ENCODE assay signal across 1 cellular context in the genomic region with DNA sequence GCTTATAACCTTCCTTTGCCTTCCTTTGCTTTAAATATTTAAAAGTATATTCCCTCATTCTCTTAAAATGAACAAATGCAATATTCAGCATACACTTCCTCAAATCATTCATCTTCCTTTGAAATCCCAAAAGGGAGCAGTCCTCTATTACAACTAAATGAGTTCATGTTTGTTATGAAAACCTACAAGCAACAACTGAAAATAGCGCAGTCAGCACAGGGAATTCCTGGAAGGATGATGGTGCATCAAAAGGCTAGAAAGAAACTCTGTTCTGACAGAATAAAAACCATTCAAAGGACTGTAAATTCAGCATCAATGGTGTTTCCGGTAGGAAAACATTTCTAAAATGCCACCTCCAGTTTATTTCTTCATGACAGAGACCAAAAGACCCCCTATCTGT.
TF ChIP-seq lines count a peak whose summit lies in the region.

No MANE protein-coding gene starts in this region.

TF ChIP-seq in HCT116, 20 proteins besides CTCF, POLR2A, EP300 and RAD21:
- TF ChIP-seq SIN3A (IDR thresholded peaks at IDR 0.05; ENCODE audit: low read depth) = no peak
- TF ChIP-seq YY1 (IDR thresholded peaks at IDR 0.05; ENCODE audit: extremely low read depth, insufficient replicate concordance, low read depth, low read length) = no peak
- no peak for TF ChIP-seq ELF1 (IDR thresholded peaks at IDR 0.05; ENCODE audit: borderline replicate concordance, low read depth)
- TF ChIP-seq CEBPB (IDR thresholded peaks at IDR 0.05; ENCODE audit: low read depth) = no peak
- no peak for TF ChIP-seq SP1 (IDR thresholded peaks at IDR 0.05; ENCODE audit: low read depth)
- TF ChIP-seq, protein P1, sequence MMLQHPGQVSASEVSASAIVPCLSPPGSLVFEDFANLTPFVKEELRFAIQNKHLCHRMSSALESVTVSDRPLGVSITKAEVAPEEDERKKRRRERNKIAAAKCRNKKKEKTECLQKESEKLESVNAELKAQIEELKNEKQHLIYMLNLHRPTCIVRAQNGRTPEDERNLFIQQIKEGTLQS (IDR thresholded peaks at IDR 0.05) = no peak
- TF ChIP-seq TCF7L2 (IDR thresholded peaks at IDR 0.05; ENCODE audit: borderline replicate concordance, extremely low read depth, insufficient read depth, insufficient read length) = no peak
- TF ChIP-seq, protein P2, sequence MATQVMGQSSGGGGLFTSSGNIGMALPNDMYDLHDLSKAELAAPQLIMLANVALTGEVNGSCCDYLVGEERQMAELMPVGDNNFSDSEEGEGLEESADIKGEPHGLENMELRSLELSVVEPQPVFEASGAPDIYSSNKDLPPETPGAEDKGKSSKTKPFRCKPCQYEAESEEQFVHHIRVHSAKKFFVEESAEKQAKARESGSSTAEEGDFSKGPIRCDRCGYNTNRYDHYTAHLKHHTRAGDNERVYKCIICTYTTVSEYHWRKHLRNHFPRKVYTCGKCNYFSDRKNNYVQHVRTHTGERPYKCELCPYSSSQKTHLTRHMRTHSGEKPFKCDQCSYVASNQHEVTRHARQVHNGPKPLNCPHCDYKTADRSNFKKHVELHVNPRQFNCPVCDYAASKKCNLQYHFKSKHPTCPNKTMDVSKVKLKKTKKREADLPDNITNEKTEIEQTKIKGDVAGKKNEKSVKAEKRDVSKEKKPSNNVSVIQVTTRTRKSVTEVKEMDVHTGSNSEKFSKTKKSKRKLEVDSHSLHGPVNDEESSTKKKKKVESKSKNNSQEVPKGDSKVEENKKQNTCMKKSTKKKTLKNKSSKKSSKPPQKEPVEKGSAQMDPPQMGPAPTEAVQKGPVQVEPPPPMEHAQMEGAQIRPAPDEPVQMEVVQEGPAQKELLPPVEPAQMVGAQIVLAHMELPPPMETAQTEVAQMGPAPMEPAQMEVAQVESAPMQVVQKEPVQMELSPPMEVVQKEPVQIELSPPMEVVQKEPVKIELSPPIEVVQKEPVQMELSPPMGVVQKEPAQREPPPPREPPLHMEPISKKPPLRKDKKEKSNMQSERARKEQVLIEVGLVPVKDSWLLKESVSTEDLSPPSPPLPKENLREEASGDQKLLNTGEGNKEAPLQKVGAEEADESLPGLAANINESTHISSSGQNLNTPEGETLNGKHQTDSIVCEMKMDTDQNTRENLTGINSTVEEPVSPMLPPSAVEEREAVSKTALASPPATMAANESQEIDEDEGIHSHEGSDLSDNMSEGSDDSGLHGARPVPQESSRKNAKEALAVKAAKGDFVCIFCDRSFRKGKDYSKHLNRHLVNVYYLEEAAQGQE (IDR thresholded peaks at IDR 0.05; ENCODE audit: low read depth) = no peak
- TF ChIP-seq, protein P3, sequence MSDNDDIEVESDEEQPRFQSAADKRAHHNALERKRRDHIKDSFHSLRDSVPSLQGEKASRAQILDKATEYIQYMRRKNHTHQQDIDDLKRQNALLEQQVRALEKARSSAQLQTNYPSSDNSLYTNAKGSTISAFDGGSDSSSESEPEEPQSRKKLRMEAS (IDR thresholded peaks at IDR 0.05) = no peak
- TF ChIP-seq ZFX (IDR thresholded peaks at IDR 0.05) = no peak
